Comparison of ENCODE assay signal across 1 cellular context in the genomic region with DNA sequence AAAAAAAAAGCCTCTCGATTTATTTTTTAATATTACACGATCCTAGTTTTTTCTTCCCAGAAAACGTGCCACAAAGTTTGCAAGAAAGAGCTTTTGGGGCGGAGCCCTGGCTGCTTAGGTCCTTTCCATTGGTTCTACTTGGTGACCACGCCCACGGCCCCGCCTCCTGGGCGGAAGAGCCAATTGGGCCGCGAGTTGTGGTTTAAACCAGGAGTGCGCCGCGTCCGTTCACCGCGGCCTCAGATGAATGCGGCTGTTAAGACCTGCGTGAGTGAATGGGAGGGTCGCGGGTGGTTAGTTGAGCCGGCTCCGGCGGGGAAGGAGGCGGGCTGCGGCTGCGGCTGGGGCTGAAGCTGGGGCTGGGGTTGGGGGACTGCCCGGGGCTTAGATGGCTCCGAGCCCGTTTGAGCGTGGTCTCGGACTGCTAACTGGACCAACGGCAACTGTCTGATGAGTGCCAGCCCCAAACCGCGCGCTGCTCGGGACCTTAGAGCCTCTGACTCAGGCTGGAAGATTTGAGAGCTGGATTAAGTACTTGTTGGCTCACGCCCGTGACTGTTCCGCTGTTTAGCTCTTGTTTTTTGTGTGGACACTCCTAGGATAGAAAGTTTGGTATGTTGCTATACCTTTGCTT.
TF ChIP-seq lines count a peak whose summit lies in the region.

A gene (plus strand): TSS at position 231 of the 634 bp plus-strand sequence. CDS start 458 bp downstream, outside the sequence.

TF ChIP-seq in HepG2, 621 proteins besides CTCF, POLR2A, EP300 and RAD21 (continued from another document and continues in another):
- TF ChIP-seq, protein P1, sequence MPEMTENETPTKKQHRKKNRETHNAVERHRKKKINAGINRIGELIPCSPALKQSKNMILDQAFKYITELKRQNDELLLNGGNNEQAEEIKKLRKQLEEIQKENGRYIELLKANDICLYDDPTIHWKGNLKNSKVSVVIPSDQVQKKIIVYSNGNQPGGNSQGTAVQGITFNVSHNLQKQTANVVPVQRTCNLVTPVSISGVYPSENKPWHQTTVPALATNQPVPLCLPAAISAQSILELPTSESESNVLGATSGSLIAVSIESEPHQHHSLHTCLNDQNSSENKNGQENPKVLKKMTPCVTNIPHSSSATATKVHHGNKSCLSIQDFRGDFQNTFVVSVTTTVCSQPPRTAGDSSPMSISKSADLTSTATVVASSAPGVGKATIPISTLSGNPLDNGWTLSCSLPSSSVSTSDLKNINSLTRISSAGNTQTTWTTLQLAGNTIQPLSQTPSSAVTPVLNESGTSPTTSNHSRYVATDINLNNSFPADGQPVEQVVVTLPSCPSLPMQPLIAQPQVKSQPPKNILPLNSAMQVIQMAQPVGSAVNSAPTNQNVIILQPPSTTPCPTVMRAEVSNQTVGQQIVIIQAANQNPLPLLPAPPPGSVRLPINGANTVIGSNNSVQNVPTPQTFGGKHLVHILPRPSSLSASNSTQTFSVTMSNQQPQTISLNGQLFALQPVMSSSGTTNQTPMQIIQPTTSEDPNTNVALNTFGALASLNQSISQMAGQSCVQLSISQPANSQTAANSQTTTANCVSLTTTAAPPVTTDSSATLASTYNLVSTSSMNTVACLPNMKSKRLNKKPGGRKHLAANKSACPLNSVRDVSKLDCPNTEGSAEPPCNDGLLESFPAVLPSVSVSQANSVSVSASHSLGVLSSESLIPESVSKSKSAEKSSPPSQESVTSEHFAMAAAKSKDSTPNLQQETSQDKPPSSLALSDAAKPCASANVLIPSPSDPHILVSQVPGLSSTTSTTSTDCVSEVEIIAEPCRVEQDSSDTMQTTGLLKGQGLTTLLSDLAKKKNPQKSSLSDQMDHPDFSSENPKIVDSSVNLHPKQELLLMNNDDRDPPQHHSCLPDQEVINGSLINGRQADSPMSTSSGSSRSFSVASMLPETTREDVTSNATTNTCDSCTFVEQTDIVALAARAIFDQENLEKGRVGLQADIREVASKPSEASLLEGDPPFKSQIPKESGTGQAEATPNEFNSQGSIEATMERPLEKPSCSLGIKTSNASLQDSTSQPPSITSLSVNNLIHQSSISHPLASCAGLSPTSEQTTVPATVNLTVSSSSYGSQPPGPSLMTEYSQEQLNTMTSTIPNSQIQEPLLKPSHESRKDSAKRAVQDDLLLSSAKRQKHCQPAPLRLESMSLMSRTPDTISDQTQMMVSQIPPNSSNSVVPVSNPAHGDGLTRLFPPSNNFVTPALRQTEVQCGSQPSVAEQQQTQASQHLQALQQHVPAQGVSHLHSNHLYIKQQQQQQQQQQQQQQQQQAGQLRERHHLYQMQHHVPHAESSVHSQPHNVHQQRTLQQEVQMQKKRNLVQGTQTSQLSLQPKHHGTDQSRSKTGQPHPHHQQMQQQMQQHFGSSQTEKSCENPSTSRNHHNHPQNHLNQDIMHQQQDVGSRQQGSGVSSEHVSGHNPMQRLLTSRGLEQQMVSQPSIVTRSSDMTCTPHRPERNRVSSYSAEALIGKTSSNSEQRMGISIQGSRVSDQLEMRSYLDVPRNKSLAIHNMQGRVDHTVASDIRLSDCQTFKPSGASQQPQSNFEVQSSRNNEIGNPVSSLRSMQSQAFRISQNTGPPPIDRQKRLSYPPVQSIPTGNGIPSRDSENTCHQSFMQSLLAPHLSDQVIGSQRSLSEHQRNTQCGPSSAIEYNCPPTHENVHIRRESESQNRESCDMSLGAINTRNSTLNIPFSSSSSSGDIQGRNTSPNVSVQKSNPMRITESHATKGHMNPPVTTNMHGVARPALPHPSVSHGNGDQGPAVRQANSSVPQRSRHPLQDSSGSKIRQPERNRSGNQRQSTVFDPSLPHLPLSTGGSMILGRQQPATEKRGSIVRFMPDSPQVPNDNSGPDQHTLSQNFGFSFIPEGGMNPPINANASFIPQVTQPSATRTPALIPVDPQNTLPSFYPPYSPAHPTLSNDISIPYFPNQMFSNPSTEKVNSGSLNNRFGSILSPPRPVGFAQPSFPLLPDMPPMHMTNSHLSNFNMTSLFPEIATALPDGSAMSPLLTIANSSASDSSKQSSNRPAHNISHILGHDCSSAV (CRISPR knock-in tag; IDR thresholded peaks at IDR 0.05; ENCODE audit: borderline replicate concordance): no peak
- TF ChIP-seq NBN (conservative IDR thresholded peaks at IDR 0.05): no peak
- peak; percentile 42; the same call in 1 of the 2 replicates for TF ChIP-seq ZSCAN21 (CRISPR knock-in tag; IDR thresholded peaks at IDR 0.05; ENCODE audit: borderline replicate concordance)
- TF ChIP-seq CENPX (CRISPR knock-in tag; IDR thresholded peaks at IDR 0.05): no peak
- TF ChIP-seq ZNF7 (CRISPR knock-in tag; IDR thresholded peaks at IDR 0.05): no peak
- TF ChIP-seq EED (CRISPR knock-in tag; IDR thresholded peaks at IDR 0.05): no peak
- no peak for TF ChIP-seq ZNF891 (CRISPR knock-in tag; IDR thresholded peaks at IDR 0.05)
- TF ChIP-seq, protein P2, sequence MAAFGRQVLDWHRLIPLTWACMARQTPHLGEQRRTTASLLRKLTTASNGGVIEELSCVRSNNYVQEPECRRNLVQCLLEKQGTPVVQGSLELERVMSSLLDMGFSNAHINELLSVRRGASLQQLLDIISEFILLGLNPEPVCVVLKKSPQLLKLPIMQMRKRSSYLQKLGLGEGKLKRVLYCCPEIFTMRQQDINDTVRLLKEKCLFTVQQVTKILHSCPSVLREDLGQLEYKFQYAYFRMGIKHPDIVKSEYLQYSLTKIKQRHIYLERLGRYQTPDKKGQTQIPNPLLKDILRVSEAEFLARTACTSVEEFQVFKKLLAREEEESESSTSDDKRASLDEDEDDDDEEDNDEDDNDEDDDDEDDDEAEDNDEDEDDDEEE (CRISPR knock-in tag; IDR thresholded peaks at IDR 0.05): no peak
- TF ChIP-seq ZNF263 (CRISPR knock-in tag; IDR thresholded peaks at IDR 0.05): no peak
- TF ChIP-seq RARG (CRISPR knock-in tag; IDR thresholded peaks at IDR 0.05; ENCODE audit: low read depth): no peak
- TF ChIP-seq, protein P3, sequence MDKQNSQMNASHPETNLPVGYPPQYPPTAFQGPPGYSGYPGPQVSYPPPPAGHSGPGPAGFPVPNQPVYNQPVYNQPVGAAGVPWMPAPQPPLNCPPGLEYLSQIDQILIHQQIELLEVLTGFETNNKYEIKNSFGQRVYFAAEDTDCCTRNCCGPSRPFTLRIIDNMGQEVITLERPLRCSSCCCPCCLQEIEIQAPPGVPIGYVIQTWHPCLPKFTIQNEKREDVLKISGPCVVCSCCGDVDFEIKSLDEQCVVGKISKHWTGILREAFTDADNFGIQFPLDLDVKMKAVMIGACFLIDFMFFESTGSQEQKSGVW (CRISPR knock-in tag; IDR thresholded peaks at IDR 0.05; ENCODE audit: borderline replicate concordance): no peak
- TF ChIP-seq, protein P4, sequence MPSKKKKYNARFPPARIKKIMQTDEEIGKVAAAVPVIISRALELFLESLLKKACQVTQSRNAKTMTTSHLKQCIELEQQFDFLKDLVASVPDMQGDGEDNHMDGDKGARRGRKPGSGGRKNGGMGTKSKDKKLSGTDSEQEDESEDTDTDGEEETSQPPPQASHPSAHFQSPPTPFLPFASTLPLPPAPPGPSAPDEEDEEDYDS (CRISPR knock-in tag; IDR thresholded peaks at IDR 0.05): peak; percentile 93
- no peak for TF ChIP-seq ZC3H4 (CRISPR knock-in tag; IDR thresholded peaks at IDR 0.05; ENCODE audit: borderline replicate concordance)
- no peak for TF ChIP-seq ZNF296 (CRISPR knock-in tag; conservative IDR thresholded peaks at IDR 0.05)
- TF ChIP-seq, protein P5, sequence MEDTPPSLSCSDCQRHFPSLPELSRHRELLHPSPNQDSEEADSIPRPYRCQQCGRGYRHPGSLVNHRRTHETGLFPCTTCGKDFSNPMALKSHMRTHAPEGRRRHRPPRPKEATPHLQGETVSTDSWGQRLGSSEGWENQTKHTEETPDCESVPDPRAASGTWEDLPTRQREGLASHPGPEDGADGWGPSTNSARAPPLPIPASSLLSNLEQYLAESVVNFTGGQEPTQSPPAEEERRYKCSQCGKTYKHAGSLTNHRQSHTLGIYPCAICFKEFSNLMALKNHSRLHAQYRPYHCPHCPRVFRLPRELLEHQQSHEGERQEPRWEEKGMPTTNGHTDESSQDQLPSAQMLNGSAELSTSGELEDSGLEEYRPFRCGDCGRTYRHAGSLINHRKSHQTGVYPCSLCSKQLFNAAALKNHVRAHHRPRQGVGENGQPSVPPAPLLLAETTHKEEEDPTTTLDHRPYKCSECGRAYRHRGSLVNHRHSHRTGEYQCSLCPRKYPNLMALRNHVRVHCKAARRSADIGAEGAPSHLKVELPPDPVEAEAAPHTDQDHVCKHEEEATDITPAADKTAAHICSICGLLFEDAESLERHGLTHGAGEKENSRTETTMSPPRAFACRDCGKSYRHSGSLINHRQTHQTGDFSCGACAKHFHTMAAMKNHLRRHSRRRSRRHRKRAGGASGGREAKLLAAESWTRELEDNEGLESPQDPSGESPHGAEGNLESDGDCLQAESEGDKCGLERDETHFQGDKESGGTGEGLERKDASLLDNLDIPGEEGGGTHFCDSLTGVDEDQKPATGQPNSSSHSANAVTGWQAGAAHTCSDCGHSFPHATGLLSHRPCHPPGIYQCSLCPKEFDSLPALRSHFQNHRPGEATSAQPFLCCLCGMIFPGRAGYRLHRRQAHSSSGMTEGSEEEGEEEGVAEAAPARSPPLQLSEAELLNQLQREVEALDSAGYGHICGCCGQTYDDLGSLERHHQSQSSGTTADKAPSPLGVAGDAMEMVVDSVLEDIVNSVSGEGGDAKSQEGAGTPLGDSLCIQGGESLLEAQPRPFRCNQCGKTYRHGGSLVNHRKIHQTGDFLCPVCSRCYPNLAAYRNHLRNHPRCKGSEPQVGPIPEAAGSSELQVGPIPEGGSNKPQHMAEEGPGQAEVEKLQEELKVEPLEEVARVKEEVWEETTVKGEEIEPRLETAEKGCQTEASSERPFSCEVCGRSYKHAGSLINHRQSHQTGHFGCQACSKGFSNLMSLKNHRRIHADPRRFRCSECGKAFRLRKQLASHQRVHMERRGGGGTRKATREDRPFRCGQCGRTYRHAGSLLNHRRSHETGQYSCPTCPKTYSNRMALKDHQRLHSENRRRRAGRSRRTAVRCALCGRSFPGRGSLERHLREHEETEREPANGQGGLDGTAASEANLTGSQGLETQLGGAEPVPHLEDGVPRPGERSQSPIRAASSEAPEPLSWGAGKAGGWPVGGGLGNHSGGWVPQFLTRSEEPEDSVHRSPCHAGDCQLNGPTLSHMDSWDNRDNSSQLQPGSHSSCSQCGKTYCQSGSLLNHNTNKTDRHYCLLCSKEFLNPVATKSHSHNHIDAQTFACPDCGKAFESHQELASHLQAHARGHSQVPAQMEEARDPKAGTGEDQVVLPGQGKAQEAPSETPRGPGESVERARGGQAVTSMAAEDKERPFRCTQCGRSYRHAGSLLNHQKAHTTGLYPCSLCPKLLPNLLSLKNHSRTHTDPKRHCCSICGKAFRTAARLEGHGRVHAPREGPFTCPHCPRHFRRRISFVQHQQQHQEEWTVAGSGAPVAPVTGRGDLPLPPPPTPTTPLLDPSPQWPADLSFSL (CRISPR knock-in tag; IDR thresholded peaks at IDR 0.05): no peak
- no peak for TF ChIP-seq ZFP41 (CRISPR knock-in tag; IDR thresholded peaks at IDR 0.05; ENCODE audit: borderline replicate concordance)
- TF ChIP-seq, protein P6, sequence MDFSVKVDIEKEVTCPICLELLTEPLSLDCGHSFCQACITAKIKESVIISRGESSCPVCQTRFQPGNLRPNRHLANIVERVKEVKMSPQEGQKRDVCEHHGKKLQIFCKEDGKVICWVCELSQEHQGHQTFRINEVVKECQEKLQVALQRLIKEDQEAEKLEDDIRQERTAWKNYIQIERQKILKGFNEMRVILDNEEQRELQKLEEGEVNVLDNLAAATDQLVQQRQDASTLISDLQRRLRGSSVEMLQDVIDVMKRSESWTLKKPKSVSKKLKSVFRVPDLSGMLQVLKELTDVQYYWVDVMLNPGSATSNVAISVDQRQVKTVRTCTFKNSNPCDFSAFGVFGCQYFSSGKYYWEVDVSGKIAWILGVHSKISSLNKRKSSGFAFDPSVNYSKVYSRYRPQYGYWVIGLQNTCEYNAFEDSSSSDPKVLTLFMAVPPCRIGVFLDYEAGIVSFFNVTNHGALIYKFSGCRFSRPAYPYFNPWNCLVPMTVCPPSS (IDR thresholded peaks at IDR 0.05): no peak
- TF ChIP-seq ZSCAN12 (CRISPR knock-in tag; IDR thresholded peaks at IDR 0.05): no peak
- TF ChIP-seq, protein P7, sequence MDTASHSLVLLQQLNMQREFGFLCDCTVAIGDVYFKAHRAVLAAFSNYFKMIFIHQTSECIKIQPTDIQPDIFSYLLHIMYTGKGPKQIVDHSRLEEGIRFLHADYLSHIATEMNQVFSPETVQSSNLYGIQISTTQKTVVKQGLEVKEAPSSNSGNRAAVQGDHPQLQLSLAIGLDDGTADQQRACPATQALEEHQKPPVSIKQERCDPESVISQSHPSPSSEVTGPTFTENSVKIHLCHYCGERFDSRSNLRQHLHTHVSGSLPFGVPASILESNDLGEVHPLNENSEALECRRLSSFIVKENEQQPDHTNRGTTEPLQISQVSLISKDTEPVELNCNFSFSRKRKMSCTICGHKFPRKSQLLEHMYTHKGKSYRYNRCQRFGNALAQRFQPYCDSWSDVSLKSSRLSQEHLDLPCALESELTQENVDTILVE (CRISPR knock-in tag; IDR thresholded peaks at IDR 0.05): no peak
- no peak for TF ChIP-seq NCOA1 (CRISPR knock-in tag; IDR thresholded peaks at IDR 0.05)
- TF ChIP-seq MAFK (conservative IDR thresholded peaks at IDR 0.05 in 1 of 2, IDR thresholded peaks at IDR 0.05 in 1 of 2; ENCODE audit: low read length in 2 of 2): no peak
- no peak for TF ChIP-seq DNMT3B (CRISPR knock-in tag; conservative IDR thresholded peaks at IDR 0.05)
- no peak for TF ChIP-seq CCAR2 (optimal IDR thresholded peaks at IDR 0.05; ENCODE audit: low read depth, low read length)
- TF ChIP-seq ZNF598 (CRISPR knock-in tag; IDR thresholded peaks at IDR 0.05; ENCODE audit: borderline replicate concordance): no peak
- TF ChIP-seq, protein P8, sequence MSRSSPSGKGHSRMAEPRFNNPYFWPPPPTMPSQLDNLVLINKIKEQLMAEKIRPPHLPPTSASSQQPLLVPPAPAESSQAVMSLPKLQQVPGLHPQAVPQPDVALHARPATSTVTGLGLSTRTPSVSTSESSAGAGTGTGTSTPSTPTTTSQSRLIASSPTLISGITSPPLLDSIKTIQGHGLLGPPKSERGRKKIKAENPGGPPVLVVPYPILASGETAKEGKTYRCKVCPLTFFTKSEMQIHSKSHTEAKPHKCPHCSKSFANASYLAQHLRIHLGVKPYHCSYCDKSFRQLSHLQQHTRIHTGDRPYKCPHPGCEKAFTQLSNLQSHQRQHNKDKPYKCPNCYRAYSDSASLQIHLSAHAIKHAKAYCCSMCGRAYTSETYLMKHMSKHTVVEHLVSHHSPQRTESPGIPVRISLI (CRISPR knock-in tag; IDR thresholded peaks at IDR 0.05; ENCODE audit: borderline replicate concordance): no peak
- TF ChIP-seq, protein P9, sequence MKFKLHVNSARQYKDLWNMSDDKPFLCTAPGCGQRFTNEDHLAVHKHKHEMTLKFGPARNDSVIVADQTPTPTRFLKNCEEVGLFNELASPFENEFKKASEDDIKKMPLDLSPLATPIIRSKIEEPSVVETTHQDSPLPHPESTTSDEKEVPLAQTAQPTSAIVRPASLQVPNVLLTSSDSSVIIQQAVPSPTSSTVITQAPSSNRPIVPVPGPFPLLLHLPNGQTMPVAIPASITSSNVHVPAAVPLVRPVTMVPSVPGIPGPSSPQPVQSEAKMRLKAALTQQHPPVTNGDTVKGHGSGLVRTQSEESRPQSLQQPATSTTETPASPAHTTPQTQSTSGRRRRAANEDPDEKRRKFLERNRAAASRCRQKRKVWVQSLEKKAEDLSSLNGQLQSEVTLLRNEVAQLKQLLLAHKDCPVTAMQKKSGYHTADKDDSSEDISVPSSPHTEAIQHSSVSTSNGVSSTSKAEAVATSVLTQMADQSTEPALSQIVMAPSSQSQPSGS (CRISPR knock-in tag; IDR thresholded peaks at IDR 0.05): no peak
- no peak for TF ChIP-seq ZNF569 (CRISPR knock-in tag; IDR thresholded peaks at IDR 0.05; ENCODE audit: borderline replicate concordance)
- no peak for TF ChIP-seq TBX3 (IDR thresholded peaks at IDR 0.05; ENCODE audit: borderline replicate concordance)
- no peak for TF ChIP-seq AGO2 (optimal IDR thresholded peaks at IDR 0.05; ENCODE audit: low read depth, low read length)
- TF ChIP-seq HNRNPK (IDR thresholded peaks at IDR 0.05; ENCODE audit: low read depth, low read length, poor library complexity, severe bottlenecking): no peak
- TF ChIP-seq HES4 (CRISPR knock-in tag; IDR thresholded peaks at IDR 0.05; ENCODE audit: borderline replicate concordance): no peak
- TF ChIP-seq NFE2 (CRISPR knock-in tag; IDR thresholded peaks at IDR 0.05): no peak
- peak; percentile 72; the same call in 1 of the 2 replicates for TF ChIP-seq DMAP1 (CRISPR knock-in tag; IDR thresholded peaks at IDR 0.05)
